ENCODE assay signal across 27 cellular contexts in the genomic region with DNA sequence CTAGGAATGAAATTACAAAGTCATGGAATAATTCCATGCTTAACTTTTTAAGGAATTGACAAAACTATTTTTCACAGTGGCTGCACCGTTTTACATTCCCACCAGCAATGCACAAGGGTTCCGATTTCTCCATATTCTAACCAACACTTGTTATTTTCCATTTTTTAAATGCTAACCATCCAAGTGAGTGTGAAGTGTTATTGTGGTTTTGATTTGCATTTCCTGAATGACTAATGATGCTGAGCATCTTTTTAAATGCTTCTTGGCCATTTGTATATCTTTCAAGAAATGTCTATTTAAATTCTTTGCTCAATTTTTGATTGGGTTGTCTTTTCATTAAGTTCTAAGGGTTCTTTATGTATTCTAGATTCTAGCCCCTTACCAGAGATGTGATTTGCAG.
"Had no signal": no experiment of that assay in that cellular context is flagged by ENCODE, and none has a peak within 500 bp of the region (broad histone marks: within the 10 kb centered on the region; RNA-seq: fewer than 3 reads in every experiment).

No MANE protein-coding gene starts in this region.

- H3K9ac ChIP-seq: neural progenitor cell, parathyroid adenoma had no signal

- H3K4me2 ChIP-seq: neural progenitor cell had no signal

- H2AFZ ChIP-seq: neural progenitor cell, parathyroid adenoma had no signal

- H3K9me3 Mint-ChIP-seq: nephron; stimulated activated memory B cell treated with anti-CD40 and anti-IgM and Interleukin-4, amounts not matched to agents 10 μg/mL and 1 μg/mL and 100 μg/mL, for 72 hours; stimulated activated naive CD8-positive, alpha-beta T cell treated with anti-CD3 and anti-CD28 coated beads, Interleukin-15, Interleukin-2, amounts not matched to agents 100 ng/mL and 50 ng/mL, for 24 hours had no signal

- H3K4me3 Mint-ChIP-seq: natural killer cell; nephron; neural progenitor cell; stimulated activated memory B cell treated with anti-CD40 and anti-IgM and Interleukin-4, amounts not matched to agents 10 μg/mL and 1 μg/mL and 100 μg/mL, for 72 hours; stimulated activated naive CD8-positive, alpha-beta T cell treated with anti-CD3 and anti-CD28 coated beads, Interleukin-15, Interleukin-2, amounts not matched to agents 100 ng/mL and 50 ng/mL, for 24 hours had no signal

- H3K9me3 ChIP-seq: ovary, psoas muscle, right lobe of liver, sigmoid colon, stomach, thoracic aorta, thyroid gland, tibial nerve, upper lobe of left lung, vagina had no signal

- H3K4me1 ChIP-seq: neural progenitor cell, parathyroid adenoma, psoas muscle, right lobe of liver, sigmoid colon, stomach, thyroid gland, tibial nerve, upper lobe of left lung, vagina had no signal

- H3K4me1 Mint-ChIP-seq: natural killer cell; stimulated activated memory B cell treated with anti-CD40 and anti-IgM and Interleukin-4, amounts not matched to agents 10 μg/mL and 1 μg/mL and 100 μg/mL, for 72 hours had no signal

- H3K79me2 ChIP-seq: parathyroid adenoma had no signal

- H3K27me3 Mint-ChIP-seq: progenitor cell of endocrine pancreas; stimulated activated memory B cell treated with anti-CD40 and anti-IgM and Interleukin-4, amounts not matched to agents 10 μg/mL and 1 μg/mL and 100 μg/mL, for 72 hours; stimulated activated naive CD8-positive, alpha-beta T cell treated with anti-CD3 and anti-CD28 coated beads, Interleukin-15, Interleukin-2, amounts not matched to agents 100 ng/mL and 50 ng/mL, for 24 hours had no signal

- H3K27me3 ChIP-seq: neural progenitor cell, ovary, right lobe of liver, sigmoid colon, stomach, thyroid gland, tibial nerve, upper lobe of left lung, vagina had no signal

- H3K36me3 ChIP-seq: neural progenitor cell, ovary, right lobe of liver, sigmoid colon, stomach, thoracic aorta, thyroid gland, tibial nerve, upper lobe of left lung, vagina had no signal

- DNase-seq: natural killer cell; occipital lobe; ovary; posterior cingulate gyrus; psoas muscle; right cardiac atrium; right lobe of liver; sigmoid colon; small intestine; stimulated activated CD4-positive, alpha-beta T cell treated with anti-CD3 and anti-CD28 coated beads, Interleukin-15, amount 100 ng/mL, for 24 hours; stimulated activated CD4-positive, alpha-beta T cell treated with anti-CD3 and anti-CD28 coated beads, Interleukin-2, amount 100 ng/mL, for 24 hours; stimulated activated CD4-positive, alpha-beta T cell treated with anti-CD3 and anti-CD28 coated beads, Interleukin-2, amount 100 ng/mL, for 48 hours; stimulated activated CD4-positive, alpha-beta T cell treated with anti-CD3 and anti-CD28 coated beads, Interleukin-4, amount 100 ng/mL, for 4 hours; stimulated activated CD8-positive, alpha-beta memory T cell treated with anti-CD3 and anti-CD28 coated beads, Interleukin-4, amount 100 ng/mL, for 48 hours; stimulated activated naive CD4-positive, alpha-beta T cell treated with Interleukin-2 at 50 U/mL for 16 hours; stomach; thyroid gland; upper lobe of left lung had no signal

- ATAC-seq: natural killer cell; psoas muscle; right cardiac atrium; right lobe of liver; stimulated activated memory B cell treated with anti-CD40 and anti-IgM and Interleukin-4, amounts not matched to agents 10 μg/mL and 1 μg/mL and 100 μg/mL, for 72 hours had no signal

- H3K36me3 Mint-ChIP-seq: natural killer cell; neural progenitor cell; stimulated activated memory B cell treated with anti-CD40 and anti-IgM and Interleukin-4, amounts not matched to agents 10 μg/mL and 1 μg/mL and 100 μg/mL, for 72 hours had no signal

- H3K4me3 ChIP-seq: neural progenitor cell, ovary, psoas muscle, right lobe of liver, sigmoid colon, stomach, thoracic aorta, thyroid gland, tibial nerve, upper lobe of left lung, vagina had no signal

- H3K27ac Mint-ChIP-seq: natural killer cell; nephron; neural progenitor cell; progenitor cell of endocrine pancreas; stimulated activated memory B cell treated with anti-CD40 and anti-IgM and Interleukin-4, amounts not matched to agents 10 μg/mL and 1 μg/mL and 100 μg/mL, for 72 hours; stimulated activated naive CD8-positive, alpha-beta T cell treated with anti-CD3 and anti-CD28 coated beads, Interleukin-15, Interleukin-2, amounts not matched to agents 100 ng/mL and 50 ng/mL, for 24 hours had no signal

- H3K27ac ChIP-seq: neural progenitor cell, ovary, parathyroid adenoma, psoas muscle, right lobe of liver, sigmoid colon, stomach, thoracic aorta, thyroid gland, tibial nerve, upper lobe of left lung, vagina had no signal
